11 cellular contexts compared by ENCODE assay signal in genomic region chr6:11350294-11350693, GRCh38.
DNase-seq lines count a peak whose midpoint lies in the region; ATAC-seq and TF ChIP-seq lines count a peak whose summit lies in the region.
"Had no signal": no experiment of that assay in that cellular context is flagged by ENCODE, and none has a peak within 500 bp of the region (broad histone marks: within the 10 kb centered on the region; RNA-seq: fewer than 3 reads in every experiment).

No MANE protein-coding gene starts in this region.

- H3K27ac ChIP-seq in GM23248, result no peak overlapping the region
- H3K27ac ChIP-seq: VCaP had no signal

- H3K4me1 ChIP-seq in GM23248 (ENCODE audit: insufficient read depth), result no peaks in the 10 kb centered on the region

- in situ Hi-C loops in GM23248 (cut with MboI), result no loop called here

- 77 to 85% methylated on average over 4 of the region's 4 CpGs for WGBS in GM23248 (ENCODE audit: low coverage in 1 of 2, low lambda C conversion rate in 2 of 2, missing lambda C conversion rate in 2 of 2), 2 experiments

- no peaks in the 10 kb centered on the region for H3K79me2 ChIP-seq in GM23248 (ENCODE audit: insufficient read depth)

- H3K4me2 ChIP-seq in GM23248 (ENCODE audit: unreplicated experiment), result no peak overlapping the region

- ATAC-seq in naive B cell (ENCODE audit: low read depth in 2 of 2) (no peak), HG03565 (IDR thresholded peaks at IDR 0.05; ENCODE audit: unreplicated experiment) (no peak), HG03039 (IDR thresholded peaks at IDR 0.05; ENCODE audit: unreplicated experiment) (no peak)

- H3K9ac ChIP-seq in GM23248, result no peak overlapping the region

- H3K27me3 ChIP-seq in GM23248 (replicated peaks; ENCODE audit: insufficient read depth), result no peaks in the 10 kb centered on the region

- TF ChIP-seq CTCF in choroid plexus epithelial cell (conservative IDR thresholded peaks at IDR 0.05; ENCODE audit: low read depth, low read length), result no peak

- no peaks in the 10 kb centered on the region for H3K9me3 ChIP-seq in GM23248 (ENCODE audit: low read depth)

- H3K4me1 Mint-ChIP-seq in naive B cell, result peaks cover 90 to 99% (median 98%) of the 10 kb centered on the region in 3 donors

- peaks cover 30 to 35% of the 10 kb centered on the region in 2 donors for H3K36me3 Mint-ChIP-seq in naive B cell

- peak overlapping the region in 1 of 8 donors; percentile 45 for H3K4me3 Mint-ChIP-seq in naive B cell

- H3K27me3 Mint-ChIP-seq in naive B cell, result no peaks in the 10 kb centered on the region

- no peak overlapping the region for H2AFZ ChIP-seq in GM23248

- H3K9me2 ChIP-seq in GM23248 (ENCODE audit: insufficient read depth), result no peaks in the 10 kb centered on the region

- H3K4me3 ChIP-seq in GM23248 (no peak overlapping the region), choroid plexus epithelial cell (ENCODE audit: low read depth, low read length) (no peak overlapping the region)

- H3K27ac Mint-ChIP-seq in naive B cell, result peak overlapping the region; percentile 3 to 66 (median 30)

- no peaks in the 10 kb centered on the region for H3F3A ChIP-seq in GM23248 (ENCODE audit: insufficient read depth)

- peak; percentile 40 for DNase-seq in GM23248
- peak; percentile 96 to 99 for DNase-seq in NOMO-1 (lab: John Stamatoyannopoulos, UW; ENCODE audit: unreplicated experiment in 2 of 2)
- DNase-seq in choroid plexus epithelial cell (ENCODE audit: low read depth), result peak; percentile 54
- no peak for DNase-seq in naive B cell
- DNase-seq in NCI-H526 (lab: John Stamatoyannopoulos, UW), result no peak
- DNase-seq: activated naive CD4-positive, alpha-beta T cell; effector CD4-positive, alpha-beta T cell; stimulated activated CD4-positive, alpha-beta T cell treated with anti-CD3 and anti-CD28 coated beads, Interleukin-12 subunit alpha, Interleukin-12 subunit beta, amount 100 ng/mL, for 4 hours had no signal

- peaks cover 0 to 4% (median 0%) of the 10 kb centered on the region in 7 donors for H3K9me3 Mint-ChIP-seq in naive B cell

- H4K20me1 ChIP-seq in GM23248 (ENCODE audit: insufficient read depth), result no peaks in the 10 kb centered on the region

- no peaks in the 10 kb centered on the region for H3K36me3 ChIP-seq in GM23248 (ENCODE audit: low read depth)

Comparison
In these comparisons a context has a peak if more than half of its experiments do, and no peak if none do; other contexts are left out.
1. DNase-seq: peak in GM23248 (single experiment), NOMO-1 (2 of 2) and choroid plexus epithelial cell (single experiment); none in naive B cell (single experiment) and NCI-H526 (0 of 2).